Comparison of ENCODE assay signal across 8 cellular contexts in the genomic region with DNA sequence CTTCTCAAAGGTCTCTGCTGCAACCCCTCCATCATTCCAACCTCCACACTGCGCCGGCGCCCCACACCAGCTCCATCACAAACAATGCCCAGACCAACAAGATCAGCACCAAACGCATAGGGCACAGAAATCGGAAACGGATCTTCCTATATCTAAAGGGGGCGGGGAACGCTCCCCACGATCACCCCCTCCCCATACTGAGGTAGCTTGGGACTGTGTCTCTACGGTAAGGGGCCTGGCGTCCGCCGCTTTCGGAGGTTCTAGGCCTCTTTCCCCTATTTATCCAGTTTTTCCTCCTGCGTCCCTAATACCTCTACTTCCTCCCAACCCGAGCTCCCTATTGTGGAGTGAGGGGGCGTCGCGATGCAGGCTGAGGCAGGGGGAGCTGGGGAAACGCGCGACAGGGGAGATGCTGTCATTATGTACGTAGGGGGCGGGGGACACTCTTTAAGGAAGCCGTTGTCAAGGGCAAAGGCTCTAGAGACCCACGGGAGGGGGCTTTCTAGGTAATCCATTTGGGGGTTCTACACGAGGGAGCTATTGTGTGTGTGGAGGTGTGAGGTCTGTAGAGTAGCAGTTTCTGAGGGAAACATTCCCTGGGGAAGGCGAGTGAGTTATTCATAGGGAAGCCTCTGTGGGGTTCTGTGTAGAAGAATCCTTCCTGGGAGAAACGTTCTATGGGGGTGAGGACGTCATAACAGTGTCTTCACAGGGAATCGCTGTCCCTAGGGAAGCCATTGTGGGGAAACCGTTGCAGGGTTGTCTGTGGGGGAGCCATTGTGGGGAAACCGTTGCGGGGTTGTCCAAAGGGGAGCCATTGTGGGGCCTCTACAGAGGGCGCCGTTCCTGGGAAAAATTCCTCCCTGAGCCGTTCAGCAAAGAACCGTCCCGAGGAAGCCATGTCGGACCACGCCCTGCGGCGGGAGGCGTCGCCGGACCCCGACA. TPM values are rescaled to one million over a fixed set of nuclear protein-coding genes. Genes with fewer than 3 reads are reported as not detected.
DNase-seq lines count a peak whose midpoint lies in the region; ATAC-seq and TF ChIP-seq lines count a peak whose summit lies in the region.

No MANE protein-coding gene starts in this region.

- peaks cover 32% of the 10 kb centered on the region for H3K4me1 Mint-ChIP-seq in CD4-positive, alpha-beta T cell (ENCODE audit: low read depth)

- H3K27me3 Mint-ChIP-seq in CD4-positive, alpha-beta T cell = no peaks in the 10 kb centered on the region

- peak overlapping the region; percentile 79 for H3K27ac Mint-ChIP-seq in CD4-positive, alpha-beta T cell

- ATAC-seq in CD4-positive, alpha-beta T cell (ENCODE audit: poor library complexity) = no peak
- no peak for ATAC-seq in HG03460 (IDR thresholded peaks at IDR 0.05; ENCODE audit: unreplicated experiment)
- ATAC-seq in GM21723 (IDR thresholded peaks at IDR 0.05; ENCODE audit: unreplicated experiment) = no peak

- intact Hi-C loops in CD4-positive, alpha-beta T cell (cut with DNase I, micrococcal nuclease) = loop anchor here (5.0 kb wide), 4 partner anchors 199 to 754 kb away; partner anchors contain the start of genes IDH3B (in 1 of the 2), ITPA (in 1 of the 2), MRPS26 (in 1 of the 2) and NOP56 (in 1 of the 2)

- H3K9me3 ChIP-seq in CD4-positive, alpha-beta T cell (ENCODE audit: control insufficient read depth, low read length) = no peaks in the 10 kb centered on the region
- no peaks in the 10 kb centered on the region for H3K9me3 ChIP-seq in SK-N-MC (ENCODE audit: low read depth, low read length)
- no peaks in the 10 kb centered on the region for H3K9me3 ChIP-seq in skeletal muscle tissue (ENCODE audit: control insufficient read depth in 3 of 3, low read length in 3 of 3)

- peak overlapping the region; percentile 21 for H3K27ac ChIP-seq in CD4-positive, alpha-beta T cell (ENCODE audit: low read depth, low read length)
- H3K27ac ChIP-seq in SK-N-MC = no peak overlapping the region
- H3K27ac ChIP-seq in skeletal muscle tissue (ENCODE audit: low read depth, low read length) = peak overlapping the region; percentile 76

- H3K9ac ChIP-seq in SK-N-MC (ENCODE audit: insufficient read length) (peak overlapping the region; percentile 80), skeletal muscle tissue (ENCODE audit: low read depth in 1 of 3, low read length in 3 of 3) (peak overlapping the region; percentile 79 to 85 (median 81))

- no peaks in the 10 kb centered on the region for H3K9me3 Mint-ChIP-seq in CD4-positive, alpha-beta T cell

- TF ChIP-seq CTCF in CD4-positive, alpha-beta T cell (IDR thresholded peaks at IDR 0.05) = no peak
- no peak for TF ChIP-seq CTCF in HFF-Myc (IDR thresholded peaks at IDR 0.05; ENCODE audit: low read depth, low read length, missing control alignments)

- CTCF ChIA-PET in CD4-positive, alpha-beta T cell (lab: Charles Lee) = no interaction called here

- H3K36me3 Mint-ChIP-seq in CD4-positive, alpha-beta T cell (ENCODE audit: low read depth) = peaks cover 14% of the 10 kb centered on the region

- POLR2A ChIA-PET in CD4-positive, alpha-beta T cell (lab: Charles Lee) = interaction anchor here (0.6 to 0.9 kb wide), 2 partner anchors 63 to 105 kb away, joined by 3 read pairs; no protein-coding TSS in a partner anchor

- H3K27me3 ChIP-seq in CD4-positive, alpha-beta T cell (ENCODE audit: control insufficient read depth, insufficient read depth, low read length) = no peaks in the 10 kb centered on the region
- no peaks in the 10 kb centered on the region for H3K27me3 ChIP-seq in skeletal muscle tissue (ENCODE audit: control insufficient read depth in 3 of 3, insufficient read depth in 3 of 3, low read length in 3 of 3)

- peaks cover 10 to 19% (median 18%) of the 10 kb centered on the region in 3 donors for H3K4me1 ChIP-seq in skeletal muscle tissue (ENCODE audit: control insufficient read depth in 3 of 3, insufficient read depth in 3 of 3, low read length in 3 of 3)

- H3K36me3 ChIP-seq in SK-N-MC (ENCODE audit: insufficient read depth, low read length) (no peaks in the 10 kb centered on the region), skeletal muscle tissue (ENCODE audit: control insufficient read depth in 3 of 3, insufficient read depth in 3 of 3, low read length in 3 of 3) (no peaks in the 10 kb centered on the region)

- H3K4me3 Mint-ChIP-seq in CD4-positive, alpha-beta T cell = peak overlapping the region; percentile 93

- H3K4me3 ChIP-seq in HFF-Myc (replicated peaks; ENCODE audit: low read depth, low read length) (peak overlapping the region; percentile 66), SK-N-MC (peak overlapping the region; percentile 93), skeletal muscle tissue (ENCODE audit: low read length in 3 of 3) (peak overlapping the region; percentile 90 to 97 (median 95))

- no peak for DNase-seq in CD4-positive, alpha-beta T cell
- no peak for DNase-seq in HFF-Myc (ENCODE audit: extremely low read depth, low read depth)
- DNase-seq in SK-N-MC (ENCODE audit: low read depth, low spot score) = no peak
- peak; percentile 47 for DNase-seq in cerebellum (ENCODE audit: low spot score)
- DNase-seq in islet precursor cell = peak; percentile 60

RNA-seq across cellular contexts. Expression of gene DNAAF9, which starts 0.7 kb away (rescaled TPM):
- 1 to 10 TPM; 3.0 TPM for total RNA-seq in CD4-positive, alpha-beta T cell
- total RNA-seq in cerebellum = 41.5 TPM
- 13.6 TPM for total RNA-seq in skeletal muscle tissue

Comparison
In these comparisons a context has a peak if more than half of its experiments do, and no peak if none do; other contexts are left out.
1. DNase-seq: peak in cerebellum (single experiment) and islet precursor cell (single experiment); none in CD4-positive, alpha-beta T cell (0 of 10), HFF-Myc (single experiment) and SK-N-MC (single experiment).
2. Peak in every context shown above with its lines, with median percentiles within 50 percentile points of each other: H3K4me3 ChIP-seq.